12 cellular contexts compared by ENCODE assay signal in genomic region chr2:40487592-40487991, GRCh38. TPM values are rescaled to one million over a fixed set of nuclear protein-coding genes. Genes with fewer than 3 reads are reported as not detected.
DNase-seq lines count a peak whose midpoint lies in the region; ATAC-seq, FAIRE-seq and TF ChIP-seq lines count a peak whose summit lies in the region.
"Had no signal": no experiment of that assay in that cellular context is flagged by ENCODE, and none has a peak within 500 bp of the region (broad histone marks: within the 10 kb centered on the region; RNA-seq: fewer than 3 reads in every experiment).

No MANE protein-coding gene starts in this region.

- no peaks in the 10 kb centered on the region for H3F3A ChIP-seq in PC-9 (ENCODE audit: insufficient read depth, low read depth)

- no peaks in the 10 kb centered on the region for H4K20me1 ChIP-seq in PC-9 (ENCODE audit: insufficient read depth)

- H3K36me3 ChIP-seq in PC-9 (ENCODE audit: low read depth), result no peaks in the 10 kb centered on the region
- H3K36me3 ChIP-seq: gastrocnemius medialis had no signal

- intact Hi-C loops in PC-9 (cut with micrococcal nuclease; ENCODE audit: unreplicated experiment), result no loop called here
- intact Hi-C loops in activated CD8-positive, alpha-beta T cell treated with anti-CD3 and anti-CD28 coated beads for 36 hours (cut with micrococcal nuclease), result no loop called here

- H3K27me3 ChIP-seq in HL-60 (ENCODE audit: insufficient read depth, poor library complexity, severe bottlenecking) (no peaks in the 10 kb centered on the region), PC-9 (ENCODE audit: insufficient read depth, low read depth) (no peaks in the 10 kb centered on the region)
- H3K27me3 ChIP-seq: gastrocnemius medialis had no signal

- no peaks in the 10 kb centered on the region for H3K4me1 ChIP-seq in PC-9 (replicated peaks; ENCODE audit: insufficient read depth)
- H3K4me1 ChIP-seq: gastrocnemius medialis had no signal

- no peaks in the 10 kb centered on the region for H3K36me3 Mint-ChIP-seq in activated CD8-positive, alpha-beta T cell treated with anti-CD3 and anti-CD28 coated beads for 36 hours (ENCODE audit: low read depth)
- H3K36me3 Mint-ChIP-seq: activated naive CD8-positive, alpha-beta T cell; CD8-positive, alpha-beta memory T cell had no signal

- POLR2A ChIA-PET in PC-9 (lab: Charles Lee; ENCODE audit: unreplicated experiment), result interaction anchor here (0.6 kb wide), 1 partner anchor 84 kb away, joined by 5 read pairs; no protein-coding TSS in a partner anchor
- POLR2A ChIA-PET in activated CD8-positive, alpha-beta T cell treated with anti-CD3 and anti-CD28 coated beads for 36 hours (lab: Charles Lee), result no interaction called here

- peaks cover 5% of the 10 kb centered on the region for H3K4me1 Mint-ChIP-seq in activated CD8-positive, alpha-beta T cell treated with anti-CD3 and anti-CD28 coated beads for 36 hours (ENCODE audit: low read depth)

- H3K4me3 ChIP-seq in HL-60 (replicated peaks; ENCODE audit: insufficient read depth, low read length) (no peak overlapping the region), retinal pigment epithelial cell (ENCODE audit: low read length) (no peak overlapping the region), PC-9 (no peak overlapping the region)
- H3K4me3 ChIP-seq: gastrocnemius medialis had no signal

- no peak overlapping the region for H3K4me2 ChIP-seq in PC-9

- ATAC-seq in HG03354 (IDR thresholded peaks at IDR 0.05; ENCODE audit: poor library complexity, severe bottlenecking, unreplicated experiment), result no peak
- no peak for ATAC-seq in activated CD8-positive, alpha-beta T cell treated with anti-CD3 and anti-CD28 coated beads for 36 hours

- H3K27ac ChIP-seq in HL-60 (replicated peaks) (peak overlapping the region; percentile 77), PC-9 (no peak overlapping the region)
- H3K27ac ChIP-seq: gastrocnemius medialis had no signal

- no peaks in the 10 kb centered on the region for H3K27me3 Mint-ChIP-seq in activated CD8-positive, alpha-beta T cell treated with anti-CD3 and anti-CD28 coated beads for 36 hours
- H3K27me3 Mint-ChIP-seq: activated naive CD8-positive, alpha-beta T cell; CD8-positive, alpha-beta memory T cell had no signal

- no peaks in the 10 kb centered on the region for H3K79me2 ChIP-seq in PC-9 (ENCODE audit: low read depth)

- FAIRE-seq in islet of Langerhans (lab: Jason Lieb, UNC), result peak; percentile 51
- FAIRE-seq: GM19239 had no signal

- no peaks in the 10 kb centered on the region; the same call in 1 of the 2 replicates for H3K9me3 ChIP-seq in PC-9 (ENCODE audit: insufficient read depth, low read depth)
- H3K9me3 ChIP-seq: gastrocnemius medialis had no signal

- DNase-seq in HL-60 (ENCODE audit: low read depth in 1 of 2, low spot score in 1 of 2), result peak; percentile 49 to 77
- peak; percentile 84 for DNase-seq in SKM-1 treated with dmso at 0.1 percent for 144 hours (lab: John Stamatoyannopoulos, UW; ENCODE audit: unreplicated experiment)
- peak; percentile 52 for DNase-seq in retinal pigment epithelial cell (ENCODE audit: low read depth)
- no peak for DNase-seq in GM19238 (ENCODE audit: insufficient read length, low spot score)
- no peak for DNase-seq in PC-9
- DNase-seq in activated CD8-positive, alpha-beta T cell treated with anti-CD3 and anti-CD28 coated beads for 36 hours, result no peak
- DNase-seq: CD8-positive, alpha-beta memory T cell; gastrocnemius medialis had no signal

- H3K9me2 ChIP-seq in PC-9 (ENCODE audit: insufficient read depth), result no peaks in the 10 kb centered on the region

- TF ChIP-seq CTCF in HL-60 (IDR thresholded peaks at IDR 0.05; ENCODE audit: insufficient read depth, low read length), result no peak
- no peak for TF ChIP-seq CTCF in retinal pigment epithelial cell (conservative IDR thresholded peaks at IDR 0.05; ENCODE audit: low read depth, low read length)
- TF ChIP-seq CTCF in PC-9 (conservative IDR thresholded peaks at IDR 0.05), result no peak
- TF ChIP-seq CTCF in activated CD8-positive, alpha-beta T cell treated with anti-CD3 and anti-CD28 coated beads for 36 hours (IDR thresholded peaks at IDR 0.05), result no peak

- no peak overlapping the region for H3K27ac Mint-ChIP-seq in activated CD8-positive, alpha-beta T cell treated with anti-CD3 and anti-CD28 coated beads for 36 hours
- H3K27ac Mint-ChIP-seq: activated naive CD8-positive, alpha-beta T cell; CD8-positive, alpha-beta memory T cell had no signal

- no peak overlapping the region for H3K4me3 Mint-ChIP-seq in activated CD8-positive, alpha-beta T cell treated with anti-CD3 and anti-CD28 coated beads for 36 hours
- H3K4me3 Mint-ChIP-seq: activated naive CD8-positive, alpha-beta T cell had no signal

- H3K9me3 Mint-ChIP-seq in activated CD8-positive, alpha-beta T cell treated with anti-CD3 and anti-CD28 coated beads for 36 hours, result no peaks in the 10 kb centered on the region

- H2AFZ ChIP-seq in PC-9, result no peak overlapping the region

- CTCF ChIA-PET in PC-9 (lab: Charles Lee), result interaction anchor here (0.6 to 0.8 kb wide), 5 partner anchors 37 to 1212 kb away, joined by 3 to 5 read pairs (median 3); no protein-coding TSS in a partner anchor
- CTCF ChIA-PET in activated CD8-positive, alpha-beta T cell treated with anti-CD3 and anti-CD28 coated beads for 36 hours (lab: Charles Lee), result interaction anchor here (2.7 kb wide), 1 partner anchor 67 kb away, joined by 7 read pairs; no protein-coding TSS in a partner anchor

- BruUV-seq in PC-9 (replicated peaks; lab: Mats Ljungman, UMichigan), result no TSS peak

RNA-seq across cellular contexts. Expression of gene SLC8A1, which starts 35.7 kb away (rescaled TPM):
- total RNA-seq in PC-9 (2021), result 6.5 and 13.5 TPM in 2 replicates
- under 1 TPM; 0.23 to 0.34 TPM for total RNA-seq in activated CD8-positive, alpha-beta T cell treated with anti-CD3 and anti-CD28 coated beads for 36 hours

Comparison
In these comparisons a context has a peak if more than half of its experiments do, and no peak if none do; other contexts are left out.
1. DNase-seq: peak in HL-60 (2 of 2), SKM-1 treated with dmso at 0.1 percent for 144 hours (single experiment) and retinal pigment epithelial cell (single experiment); none in GM19238 (single experiment), PC-9 (0 of 2) and activated CD8-positive, alpha-beta T cell treated with anti-CD3 and anti-CD28 coated beads for 36 hours (single experiment).